ENCODE assay signal across 8 cellular contexts in the genomic region with DNA sequence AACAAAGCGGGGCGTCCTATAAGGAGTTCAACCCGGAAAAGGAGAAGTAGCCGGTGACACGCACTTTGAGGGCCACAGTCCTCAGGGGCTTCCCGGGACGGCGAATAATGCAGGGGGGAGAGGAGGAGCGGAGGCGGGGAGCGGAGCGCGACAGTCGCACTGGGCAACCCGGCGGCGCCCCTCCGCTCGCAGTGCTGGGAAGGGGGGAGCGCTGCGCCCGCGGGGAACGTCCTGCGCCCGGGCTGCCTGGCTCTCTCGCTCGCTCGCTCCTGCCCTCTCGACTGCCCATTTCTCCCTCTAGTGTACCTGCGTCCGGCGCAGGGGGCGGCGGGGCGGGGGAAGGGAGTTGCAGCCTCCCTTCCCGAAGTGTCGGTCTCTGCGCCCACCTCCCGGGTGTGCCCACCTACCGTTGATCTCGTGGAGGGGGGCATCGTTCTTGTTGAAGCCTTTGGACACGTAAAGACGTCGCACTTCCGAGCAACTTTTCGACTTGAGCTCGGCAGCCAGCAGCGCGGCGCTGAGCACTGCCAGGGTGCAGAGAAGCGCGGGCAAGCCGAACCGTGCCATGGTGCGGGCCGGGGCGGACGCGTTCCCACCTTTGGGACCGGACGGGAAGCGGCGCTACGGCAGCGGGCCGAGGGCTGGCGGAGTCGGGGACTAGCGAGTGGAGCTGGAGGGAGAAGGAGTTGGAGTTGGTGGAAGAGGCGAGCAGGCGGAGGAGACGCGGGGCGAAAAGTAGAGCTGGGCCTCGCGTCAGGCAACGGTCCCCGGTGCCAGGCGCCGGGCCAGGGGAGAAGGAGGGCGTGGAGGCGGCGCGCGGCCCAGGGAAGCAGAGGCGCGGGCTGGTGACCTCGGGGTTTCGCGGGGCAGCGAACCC. TPM values are rescaled to one million over a fixed set of nuclear protein-coding genes. Genes with fewer than 3 reads are reported as not detected.
DNase-seq lines count a peak whose midpoint lies in the region; ATAC-seq and TF ChIP-seq lines count a peak whose summit lies in the region.

No MANE protein-coding gene starts in this region.

- H3K27ac Mint-ChIP-seq in endodermal cell: peak overlapping the region; percentile 92

- no peak for ATAC-seq in HG03135 (IDR thresholded peaks at IDR 0.05; ENCODE audit: unreplicated experiment)

- DNase-seq in GM03348 (ENCODE audit: low spot score) (peak; percentile 31), MG63 (peak; percentile 29), endodermal cell (peak; percentile 52), myocyte (ENCODE audit: low read depth) (peak; percentile 1), SW 1271 (lab: John Stamatoyannopoulos, UW) (no peak), NCI-H2196 (lab: John Stamatoyannopoulos, UW; ENCODE audit: unreplicated experiment) (no peak), epidermal melanocyte (ENCODE audit: insufficient read length, low spot score) (no peak)

- H3K9me3 ChIP-seq in MG63: no peaks in the 10 kb centered on the region
- H3K9me3 ChIP-seq in endodermal cell (ENCODE audit: control insufficient read depth, low read length): no peaks in the 10 kb centered on the region

- H3K27me3 ChIP-seq in MG63 (no peaks in the 10 kb centered on the region), endodermal cell (ENCODE audit: control insufficient read depth, insufficient read depth, low read length, poor library complexity, severe bottlenecking) (no peaks in the 10 kb centered on the region)

- H3K4me3 Mint-ChIP-seq in endodermal cell: peak overlapping the region; percentile 98

- peaks cover 57% of the 10 kb centered on the region for H3K4me1 Mint-ChIP-seq in endodermal cell

- H3K27me3 Mint-ChIP-seq in endodermal cell (ENCODE audit: insufficient read depth): no peaks in the 10 kb centered on the region

- H3K27ac ChIP-seq in endodermal cell (ENCODE audit: low read depth, low read length): no peak overlapping the region

- WGBS in endodermal cell (ENCODE audit: insufficient coverage in 1 of 2, insufficient read length in 1 of 2), 2 experiments: 0% methylated on average over 7 to 81 of the region's 93 CpGs

- peak overlapping the region; percentile 83 for H3K9ac ChIP-seq in endodermal cell (ENCODE audit: extremely low read depth, low read length, poor library complexity, severe bottlenecking)

- no peaks in the 10 kb centered on the region for H3K36me3 ChIP-seq in MG63
- peaks cover 31% of the 10 kb centered on the region for H3K36me3 ChIP-seq in endodermal cell (ENCODE audit: control insufficient read depth, insufficient read depth, low read length)

- H3K4me3 ChIP-seq in MG63 (peak overlapping the region; percentile 56), endodermal cell (ENCODE audit: low read length) (peak overlapping the region; percentile 94)

- H3K9me3 Mint-ChIP-seq in endodermal cell: no peaks in the 10 kb centered on the region

- no peak for TF ChIP-seq CTCF in endodermal cell (conservative IDR thresholded peaks at IDR 0.05)

- peaks cover 44% of the 10 kb centered on the region for H3K36me3 Mint-ChIP-seq in endodermal cell (ENCODE audit: low read depth)

- H3K4me1 ChIP-seq in endodermal cell (ENCODE audit: control insufficient read depth, insufficient read depth, low read length): no peaks in the 10 kb centered on the region

RNA-seq across cellular contexts. Expression of gene GPC4, which starts 0.7 kb away (rescaled TPM):
- total RNA-seq in MG63 (2014; rRNA removed; shearing (Covaris generic); ENCODE audit: low replicate concordance): 0.66 and 0.96 TPM in 2 replicates
- total RNA-seq in endodermal cell (100 to 1,000 TPM; 281 to 829 TPM), myocyte (0.99 and 1.2 TPM in 2 replicates)
- polyA plus RNA-seq in endodermal cell (2013, experiment 1 of 2): 119 TPM
- polyA plus RNA-seq in endodermal cell (2013, experiment 2 of 2): 101 TPM
- 8.1 TPM for polyA plus RNA-seq in myocyte (2012)

Comparison
In these comparisons a context has a peak if more than half of its experiments do, and no peak if none do; other contexts are left out.
1. DNase-seq: peak in GM03348 (single experiment), MG63 (single experiment), endodermal cell (single experiment) and myocyte (single experiment); none in SW 1271 (0 of 2), NCI-H2196 (single experiment) and epidermal melanocyte (single experiment).
2. RNA of gene GPC4, which starts 0.7 kb away (total RNA-seq): 281 to 829 TPM in endodermal cell; 0.99 to 1.2 TPM in myocyte and 0.66 to 0.96 TPM in MG63; every median in the first group is over 100 times any median in the second.